Comparison of ENCODE assay signal across 8 cellular contexts in genomic region chr10:29048506-29048905, GRCh38.
"Had no signal": no experiment of that assay in that cellular context is flagged by ENCODE, and none has a peak within 500 bp of the region (broad histone marks: within the 10 kb centered on the region; RNA-seq: fewer than 3 reads in every experiment).

No MANE protein-coding gene starts in this region.

- H3K36me3 ChIP-seq: HAP-1 had no signal

- H3K4me3 ChIP-seq: GM23248, GM23338, HAP-1 had no signal

- DNase-seq: GM23248, GOT3, H7, H9, HCEC 1CT had no signal

- H2AFZ ChIP-seq: GM23248, GM23338 had no signal

- H3K4me1 Mint-ChIP-seq: GM23338 had no signal

- H3K9me3 ChIP-seq: HAP-1 had no signal

- ATAC-seq: GM23338, HCT116 had no signal

- H3K27ac Mint-ChIP-seq: GM23338, H9 had no signal

- H3K4me2 ChIP-seq: GM23338 had no signal

- H3K4me3 Mint-ChIP-seq: GM23338, H9 had no signal

- H3K27ac ChIP-seq: GM23248 had no signal

- H3K9ac ChIP-seq: GM23248 had no signal
